ENCODE assay signal across 14 cellular contexts in the genomic region with DNA sequence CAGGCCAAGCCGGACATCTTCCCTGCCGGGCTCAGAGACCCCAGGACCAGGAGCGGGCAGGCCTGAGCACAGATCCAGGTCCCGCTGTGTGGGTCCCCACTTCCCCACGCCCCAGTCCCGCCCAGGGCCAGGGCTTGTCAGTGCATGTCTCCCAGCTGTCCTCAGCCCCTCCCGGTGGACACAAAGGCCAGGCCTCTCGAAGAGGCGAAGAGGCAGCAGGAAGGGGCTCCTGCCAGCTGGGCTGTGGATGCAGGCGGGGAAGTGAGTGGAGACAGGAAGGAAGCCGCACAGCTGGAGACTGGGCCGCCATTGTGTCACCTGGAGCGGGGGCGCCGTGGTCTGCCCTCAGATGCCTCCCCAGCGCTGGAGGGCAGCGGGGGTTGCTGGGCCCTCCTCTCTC. TPM values are rescaled to one million over a fixed set of nuclear protein-coding genes. Genes with fewer than 3 reads are reported as not detected.
DNase-seq lines count a peak whose midpoint lies in the region; ATAC-seq and TF ChIP-seq lines count a peak whose summit lies in the region.
"Had no signal": no experiment of that assay in that cellular context is flagged by ENCODE, and none has a peak within 500 bp of the region (broad histone marks: within the 10 kb centered on the region; RNA-seq: fewer than 3 reads in every experiment).

No MANE protein-coding gene starts in this region.

- no peaks in the 10 kb centered on the region for H3K79me2 ChIP-seq in PC-3 (ENCODE audit: low read length)

- DNase-seq in Right ventricle myocardium inferior (ENCODE audit: missing footprints) (peak; percentile 82), cardiac septum (ENCODE audit: low spot score) (no peak), PC-3 (no peak), foreskin keratinocyte (peak; percentile 14 to 29), uterus (peak in 1 of 2 donors; percentile 48), GM13976 (ENCODE audit: low spot score) (no peak)
- DNase-seq: AML-193, amniotic stem cell had no signal

- CTCF ChIA-PET in PC-3 (lab: Charles Lee): interaction anchor here (1.1 kb wide), 1 partner anchor 20 kb away, joined by 9 read pairs; no protein-coding TSS in a partner anchor

- no peaks in the 10 kb centered on the region for H3K36me3 ChIP-seq in PC-3 (ENCODE audit: low read depth, low read length)
- no peaks in the 10 kb centered on the region for H3K36me3 ChIP-seq in uterus

- no peaks in the 10 kb centered on the region for H3F3A ChIP-seq in PC-3 (ENCODE audit: low read length, unreplicated experiment)

- H2AFZ ChIP-seq in PC-3 (ENCODE audit: low read length): no peak overlapping the region

- no peaks in the 10 kb centered on the region for H3K27me3 ChIP-seq in PC-3 (ENCODE audit: low read length)
- H3K27me3 ChIP-seq in foreskin keratinocyte: no peaks in the 10 kb centered on the region
- no peaks in the 10 kb centered on the region for H3K27me3 ChIP-seq in uterus

- H3K9me2 ChIP-seq in PC-3 (replicated peaks; ENCODE audit: low read length): no peaks in the 10 kb centered on the region

- no peak for TF ChIP-seq CTCF in PC-3 (conservative IDR thresholded peaks at IDR 0.05; ENCODE audit: low read depth, low read length)
- TF ChIP-seq CTCF in foreskin keratinocyte (conservative IDR thresholded peaks at IDR 0.05): no peak
- no peak for TF ChIP-seq CTCF in uterus (IDR thresholded peaks at IDR 0.05)
- no peak for TF ChIP-seq CTCF in GM13976 (IDR thresholded peaks at IDR 0.05; ENCODE audit: borderline replicate concordance, control extremely low read depth, extremely low read depth, insufficient read depth, missing control alignments)

- in situ Hi-C loops in GM13976 (cut with MboI; ENCODE audit: low sequenced_read_pairs, unreplicated experiment): no loop called here

- H3K27ac ChIP-seq in PC-3 (ENCODE audit: low read length) (no peak overlapping the region), foreskin keratinocyte (no peak overlapping the region), uterus (peak overlapping the region; percentile 12 to 14)
- H3K27ac ChIP-seq: SK-N-MC had no signal

- no peak for TF ChIP-seq POLR2A in uterus (IDR thresholded peaks at IDR 0.05)

- no peaks in the 10 kb centered on the region for H4K20me1 ChIP-seq in PC-3 (ENCODE audit: low read length)

- H3K4me1 ChIP-seq in PC-3 (ENCODE audit: insufficient read depth, low read length): peaks cover 4% of the 10 kb centered on the region; the same call in 1 of the 2 replicates
- peaks cover 9% of the 10 kb centered on the region for H3K4me1 ChIP-seq in foreskin keratinocyte
- H3K4me1 ChIP-seq in uterus: no peaks in the 10 kb centered on the region

- H3K9me3 ChIP-seq in PC-3 (ENCODE audit: low read length) (no peaks in the 10 kb centered on the region), uterus (no peaks in the 10 kb centered on the region)

- no TSS peak for BruUV-seq in PC-3 (replicated peaks; lab: Mats Ljungman, UMichigan)

- ATAC-seq in Right ventricle myocardium inferior: peak; percentile 63
- ATAC-seq in PC-3: no peak; the same call in 1 of the 2 replicates
- ATAC-seq in foreskin keratinocyte: peak; percentile 46
- ATAC-seq in activated CD4-positive, CD25-positive, alpha-beta regulatory T cell treated with anti-CD3 and anti-CD28 coated beads, Interleukin-2, amount 50 U/mL, for 24 hours: no peak
- no peak for ATAC-seq in GM19397 (IDR thresholded peaks at IDR 0.05; ENCODE audit: unreplicated experiment)

- H3K4me2 ChIP-seq in PC-3 (ENCODE audit: low read length): peak overlapping the region; percentile 41; the same call in 1 of the 2 replicates

- POLR2A ChIA-PET in PC-3 (lab: Charles Lee; ENCODE audit: unreplicated experiment): no interaction called here

- intact Hi-C loops in Right ventricle myocardium inferior (cut with DNase I) (no loop called here), cardiac septum (cut with DNase I) (no loop called here), PC-3 (cut with micrococcal nuclease) (no loop called here), uterus (cut with DNase I; ENCODE audit: low total_unique reads) (no loop called here)

- no peak overlapping the region for H3K9ac ChIP-seq in PC-3 (ENCODE audit: low read length)

- H3K4me3 ChIP-seq in PC-3 (ENCODE audit: low read length) (no peak overlapping the region), uterus (no peak overlapping the region)
- H3K4me3 ChIP-seq: SK-N-MC had no signal

RNA-seq across cellular contexts. Expression of gene GRIFIN, which starts 4.8 kb away (rescaled TPM):
- total RNA-seq in Right ventricle myocardium inferior (not detected), cardiac septum (not detected), PC-3 (2014; rRNA removed) (not detected in 2 replicates), foreskin keratinocyte (not detected in 2 replicates), uterus (not detected)
- not detected in 2 replicates for polyA plus RNA-seq in foreskin keratinocyte
- total RNA-seq: fibroblast of lung, liver, pulmonary artery endothelial cell had no signal
- polyA plus RNA-seq: fibroblast of lung, liver had no signal

RNA-seq across cellular contexts. Expression of gene LFNG, which starts 48.2 kb away (rescaled TPM):
- total RNA-seq in Right ventricle myocardium inferior (6.5 TPM), cardiac septum (6.2 TPM), PC-3 (2014; rRNA removed) (4.8 and 7.7 TPM in 2 replicates), foreskin keratinocyte (17.7 and 21.5 TPM in 2 replicates), uterus (10 to 100 TPM in 2 of 4 donors, 1 to 10 TPM in 1, not detected in 1; 2.3 to 30.5 (median 26.5) TPM)
- 15.9 and 17.6 TPM in 2 replicates for polyA plus RNA-seq in foreskin keratinocyte

Comparison
In these comparisons a context has a peak if more than half of its experiments do, and no peak if none do; other contexts are left out.
1. DNase-seq: peak in Right ventricle myocardium inferior (single experiment) and foreskin keratinocyte (2 of 2); none in cardiac septum (single experiment), PC-3 (single experiment) and GM13976 (single experiment).
2. ATAC-seq: peak in Right ventricle myocardium inferior (single experiment) and foreskin keratinocyte (single experiment); none in PC-3 (single experiment), activated CD4-positive, CD25-positive, alpha-beta regulatory T cell treated with anti-CD3 and anti-CD28 coated beads, Interleukin-2, amount 50 U/mL, for 24 hours (0 of 2) and GM19397 (single experiment).
3. H3K27ac ChIP-seq: peak in uterus (2 of 2); none in PC-3 (single experiment) and foreskin keratinocyte (single experiment).